In genomic region chr20:62062661-62063600, GRCh38 we compare ENCODE assay signal across 10 cellular contexts. TPM values are rescaled to one million over a fixed set of nuclear protein-coding genes. Genes with fewer than 3 reads are reported as not detected.
DNase-seq lines count a peak whose midpoint lies in the region; ATAC-seq and TF ChIP-seq lines count a peak whose summit lies in the region.
"Had no signal": no experiment of that assay in that cellular context is flagged by ENCODE, and none has a peak within 500 bp of the region (broad histone marks: within the 10 kb centered on the region; RNA-seq: fewer than 3 reads in every experiment).

No MANE protein-coding gene starts in this region.

- no peak overlapping the region for H3K27ac ChIP-seq in AG04450 (ENCODE audit: low read depth, low read length)
- no peak overlapping the region for H3K27ac ChIP-seq in naive thymus-derived CD4-positive, alpha-beta T cell (ENCODE audit: low read depth, low read length)

- H3K27me3 Mint-ChIP-seq in naive thymus-derived CD4-positive, alpha-beta T cell = no peaks in the 10 kb centered on the region

- peak overlapping the region; percentile 51 to 89 (median 80) for H3K4me3 Mint-ChIP-seq in naive thymus-derived CD4-positive, alpha-beta T cell

- CTCF ChIA-PET in AG04450 (lab: Charles Lee) = interaction anchor here (1.2 kb wide), 1 partner anchor 37 kb away, joined by 5 read pairs; no protein-coding TSS in a partner anchor
- CTCF ChIA-PET in naive thymus-derived CD4-positive, alpha-beta T cell (lab: Charles Lee) = interaction anchor here (1.0 kb wide), 1 partner anchor 37 kb away, joined by 3 read pairs; no protein-coding TSS in a partner anchor

- peaks cover 27 to 70% (median 66%) of the 10 kb centered on the region in 7 donors for H3K4me1 Mint-ChIP-seq in naive thymus-derived CD4-positive, alpha-beta T cell

- H3K4me1 ChIP-seq in naive thymus-derived CD4-positive, alpha-beta T cell (ENCODE audit: control insufficient read depth in 2 of 2, insufficient read depth in 2 of 2, low read length in 2 of 2) = peaks cover 22 to 26% of the 10 kb centered on the region in 2 donors

- H3K9me3 ChIP-seq in AG04450 (ENCODE audit: control insufficient read depth, insufficient read depth, low read length) = no peaks in the 10 kb centered on the region
- no peaks in the 10 kb centered on the region for H3K9me3 ChIP-seq in naive thymus-derived CD4-positive, alpha-beta T cell (ENCODE audit: control insufficient read depth in 2 of 3, low read length in 3 of 3)

- peak overlapping the region in 8 of 9 donors; percentile 13 to 79 (median 66) for H3K27ac Mint-ChIP-seq in naive thymus-derived CD4-positive, alpha-beta T cell

- no peaks in the 10 kb centered on the region for H3K27me3 ChIP-seq in AG04450 (ENCODE audit: control insufficient read depth, insufficient read depth, low read length)
- no peaks in the 10 kb centered on the region for H3K27me3 ChIP-seq in naive thymus-derived CD4-positive, alpha-beta T cell (ENCODE audit: control insufficient read depth in 2 of 2, insufficient read depth in 2 of 2, low read length in 2 of 2)

- H3K4me3 ChIP-seq in AG04450 (ENCODE audit: low read depth, low read length) (peak overlapping the region; percentile 49), HFF-Myc (replicated peaks; ENCODE audit: low read depth, low read length) (peak overlapping the region; percentile 49), astrocyte of the spinal cord (ENCODE audit: low read depth, low read length) (peak overlapping the region; percentile 28)
- no peak overlapping the region for H3K4me3 ChIP-seq in naive thymus-derived CD4-positive, alpha-beta T cell (ENCODE audit: low read length)

- no peak for ATAC-seq in naive thymus-derived CD4-positive, alpha-beta T cell
- ATAC-seq in GM21786 (IDR thresholded peaks at IDR 0.05; ENCODE audit: unreplicated experiment) = no peak

- no peaks in the 10 kb centered on the region for H3K36me3 ChIP-seq in naive thymus-derived CD4-positive, alpha-beta T cell (ENCODE audit: control insufficient read depth in 2 of 3, insufficient read depth in 3 of 3, low read length in 3 of 3)

- in situ Hi-C loops in astrocyte of the spinal cord (cut with HindIII; ENCODE audit: low sequenced_read_pairs) = no loop called here

- DNase-seq in AG04450 (ENCODE audit: low read depth, low spot score) = no peak
- DNase-seq in HFF-Myc (ENCODE audit: extremely low read depth, low read depth) = no peak
- DNase-seq in astrocyte of the spinal cord (ENCODE audit: low read depth, low spot score) = no peak
- DNase-seq in naive thymus-derived CD4-positive, alpha-beta T cell = no peak
- DNase-seq in NCI-H2196 treated with DMSO at 0.1 percent for 48 hours (lab: John Stamatoyannopoulos, UW; ENCODE audit: unreplicated experiment) = no peak
- no peak for DNase-seq in medulla oblongata (ENCODE audit: extremely low spot score)
- DNase-seq in NCI-H524 (lab: John Stamatoyannopoulos, UW) = no peak
- DNase-seq: central memory CD4-positive, alpha-beta T cell; kidney glomerular epithelial cell had no signal

- H3K36me3 Mint-ChIP-seq in naive thymus-derived CD4-positive, alpha-beta T cell = peaks cover 0 to 12% (median 1%) of the 10 kb centered on the region in 5 donors

- POLR2A ChIA-PET in AG04450 (lab: Yijun Ruan, JAX) = no interaction called here
- POLR2A ChIA-PET in naive thymus-derived CD4-positive, alpha-beta T cell (lab: Charles Lee) = interaction anchor here (0.8 to 1.1 kb wide), 3 partner anchors 31 to 78 kb away, joined by 3 read pairs; no protein-coding TSS in a partner anchor

- intact Hi-C loops in naive thymus-derived CD4-positive, alpha-beta T cell (cut with micrococcal nuclease) = loop anchor here in 1 of 2 donors (10.0 kb wide), 1 partner anchor 322 kb away; the partner anchor contains the start of gene RPS21

- H3K9me3 Mint-ChIP-seq in naive thymus-derived CD4-positive, alpha-beta T cell = peaks cover 0 to 8% (median 0%) of the 10 kb centered on the region in 11 donors

- TF ChIP-seq CTCF in AG04450 (IDR thresholded peaks at IDR 0.05; ENCODE audit: low read depth, low read length) (no peak), HFF-Myc (IDR thresholded peaks at IDR 0.05; ENCODE audit: low read depth, low read length, missing control alignments) (no peak), astrocyte of the spinal cord (IDR thresholded peaks at IDR 0.05; ENCODE audit: low read depth, low read length) (no peak)

RNA-seq across cellular contexts. Expression of gene TAF4, which starts 2.8 kb away (rescaled TPM):
- polyA plus RNA-seq in AG04450 (2011; rRNA removed) = 2.6 and 2.7 TPM in 2 replicates
- polyA minus RNA-seq in AG04450 (2011; rRNA and poly(A)+ RNA removed) = 2.6 and 3.2 TPM in 2 replicates
- 10 to 100 TPM; 19.8 to 43.7 (median 23.7) TPM for total RNA-seq in naive thymus-derived CD4-positive, alpha-beta T cell
- polyA plus RNA-seq in naive thymus-derived CD4-positive, alpha-beta T cell = 1 to 10 TPM in 1 of 2 donors, under 1 TPM in 1; 0.74 to 2.3 TPM

RNA-seq across cellular contexts. Expression of gene LSM14B, which starts 59.3 kb away (rescaled TPM):
- polyA plus RNA-seq in AG04450 (2011; rRNA removed) = 26.2 and 30.7 TPM in 2 replicates
- polyA minus RNA-seq in AG04450 (2011; rRNA and poly(A)+ RNA removed) = 22.7 and 29.6 TPM in 2 replicates
- total RNA-seq in naive thymus-derived CD4-positive, alpha-beta T cell = 10 to 100 TPM; 39.5 to 61.5 (median 41.9) TPM
- polyA plus RNA-seq in naive thymus-derived CD4-positive, alpha-beta T cell = 1 to 10 TPM; 1.4 to 1.9 TPM
